Comparison of ENCODE assay signal across 8 cellular contexts in the genomic region with DNA sequence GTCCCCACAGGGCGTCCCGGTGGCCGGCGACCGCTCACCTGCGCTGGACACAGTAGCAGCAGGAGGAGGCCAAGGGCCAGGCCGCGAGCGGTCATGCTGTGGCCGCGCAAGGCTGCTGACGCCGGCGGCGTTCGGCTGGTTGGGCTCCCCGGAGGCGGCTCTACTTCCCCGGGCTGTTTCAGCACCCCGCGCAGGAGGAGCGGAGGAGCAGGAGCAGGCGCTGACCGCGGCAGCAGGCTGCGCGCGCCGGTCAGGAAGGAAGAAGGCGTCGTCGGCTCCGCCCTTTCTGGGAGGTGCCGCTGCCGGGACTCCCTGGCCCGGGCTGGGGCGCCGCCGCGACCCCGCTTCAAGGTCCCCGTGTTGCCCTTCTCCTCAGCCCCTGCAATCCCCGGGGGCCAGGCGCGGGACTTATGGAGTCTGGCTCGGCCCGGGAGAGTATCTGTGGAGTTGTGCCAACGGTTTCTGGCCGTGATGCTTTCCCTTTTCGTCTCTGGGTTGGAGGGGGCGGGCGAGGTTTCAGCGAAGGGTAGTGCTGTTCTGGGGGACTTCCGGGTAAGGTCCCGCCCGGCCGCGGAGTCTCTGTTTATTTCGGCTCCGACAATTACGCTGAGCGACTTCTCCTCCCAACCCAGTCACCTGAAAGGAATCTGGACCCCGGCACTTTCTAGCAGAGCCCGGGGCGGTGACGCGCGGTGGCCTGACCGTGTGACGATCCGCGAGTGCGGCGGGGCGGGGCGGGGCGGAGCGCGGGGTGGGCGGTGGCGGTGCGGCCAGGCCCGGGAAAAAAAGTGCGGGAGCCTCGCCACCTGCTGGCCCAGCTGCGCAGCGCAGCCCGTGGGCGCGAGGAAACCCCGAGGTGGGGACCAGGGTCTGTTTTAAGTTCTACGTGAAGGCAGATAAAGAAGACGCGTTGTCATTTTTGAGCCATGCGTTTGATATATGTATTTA. TPM values are rescaled to one million over a fixed set of nuclear protein-coding genes. Genes with fewer than 3 reads are reported as not detected.
DNase-seq lines count a peak whose midpoint lies in the region; FAIRE-seq and TF ChIP-seq lines count a peak whose summit lies in the region.

A gene (minus strand): TSS at position 258 of the 948 bp plus-strand sequence. CDS start 163 bp downstream, at position 95.

- H3K4me1 ChIP-seq in Loucy (ENCODE audit: insufficient read depth, low read length, poor library complexity, severe bottlenecking) (peaks cover 36% of the 10 kb centered on the region), neural progenitor cell (peaks cover 26% of the 10 kb centered on the region)

- H2AFZ ChIP-seq in Loucy (ENCODE audit: low read length) (peak within 1 kb of the TSS; percentile 96), neural progenitor cell (replicated peaks) (peak within 1 kb of the TSS; percentile 90)

- peaks cover 4% of the 10 kb centered on the region for H3K27me3 Mint-ChIP-seq in neural progenitor cell (ENCODE audit: insufficient read depth, low read depth)

- H3K9me3 Mint-ChIP-seq in neural progenitor cell: no peaks in the 10 kb centered on the region

- H3K4me2 ChIP-seq in Loucy (ENCODE audit: low read depth, low read length, poor library complexity, severe bottlenecking) (peak within 1 kb of the TSS; percentile 96), neural progenitor cell (peak within 1 kb of the TSS; percentile 86)

- peak within 1 kb of the TSS; percentile 88 for H3K9ac ChIP-seq in Loucy (ENCODE audit: low read depth, low read length, poor library complexity, severe bottlenecking)
- peak within 1 kb of the TSS; percentile 63 for H3K9ac ChIP-seq in neural progenitor cell

- DNase-seq in H7 (peak; percentile 94), SHP77 treated with DMSO at 0.1 percent for 48 hours (lab: John Stamatoyannopoulos, UW) (peak; percentile 60), activated gamma-delta T cell (lab: John Stamatoyannopoulos, UW) (peak; percentile 90), fibroblast of villous mesenchyme (ENCODE audit: low read depth) (peak; percentile 95), neural progenitor cell (ENCODE audit: low spot score) (peak; percentile 98), stromal cell of bone marrow (ENCODE audit: low read depth) (peak; percentile 96)

- no peaks in the 10 kb centered on the region for H3K36me3 Mint-ChIP-seq in neural progenitor cell

- H3K27me3 ChIP-seq in H7 (ENCODE audit: control insufficient read depth, insufficient read depth, low read length) (no peaks in the 10 kb centered on the region), Loucy (ENCODE audit: insufficient read depth, low read length, poor library complexity, severe bottlenecking) (no peaks in the 10 kb centered on the region), neural progenitor cell (peaks cover 6% of the 10 kb centered on the region)

- H3K79me2 ChIP-seq in Loucy (ENCODE audit: insufficient read depth, low read length): peaks cover 44% of the 10 kb centered on the region
- peaks cover 43% of the 10 kb centered on the region for H3K79me2 ChIP-seq in neural progenitor cell (ENCODE audit: low read depth)

- TF ChIP-seq CTCF in Loucy (conservative IDR thresholded peaks at IDR 0.05; ENCODE audit: low read length) (peak; percentile 70), fibroblast of villous mesenchyme (IDR thresholded peaks at IDR 0.05; ENCODE audit: insufficient read depth, low read depth, low read length) (peak; percentile 75), neural progenitor cell (IDR thresholded peaks at IDR 0.05) (peak; percentile 70)

- H3K9me3 ChIP-seq in Loucy (ENCODE audit: insufficient read depth, low read depth, low read length) (no peaks in the 10 kb centered on the region), neural progenitor cell (ENCODE audit: low read depth) (no peaks in the 10 kb centered on the region)

- peak within 1 kb of the TSS; percentile 95 for H3K27ac ChIP-seq in neural progenitor cell

- H3K4me3 Mint-ChIP-seq in neural progenitor cell: peak within 1 kb of the TSS; percentile 98

- peak; percentile 19 for FAIRE-seq in G401.6 (lab: Jason Lieb, UNC)

- H3K27ac Mint-ChIP-seq in neural progenitor cell: peak within 1 kb of the TSS; percentile 96

- H4K20me1 ChIP-seq in Loucy (ENCODE audit: insufficient read depth, low read length, poor library complexity, severe bottlenecking) (peaks cover 11% of the 10 kb centered on the region), neural progenitor cell (ENCODE audit: low read depth) (peaks cover 9% of the 10 kb centered on the region)

- peak within 1 kb of the TSS; percentile 94 for H3K4me3 ChIP-seq in H7 (ENCODE audit: insufficient read depth, low read depth, low read length)
- H3K4me3 ChIP-seq in Loucy (ENCODE audit: low read length, poor library complexity, severe bottlenecking): peak within 1 kb of the TSS; percentile 98
- peak within 1 kb of the TSS; percentile 92 for H3K4me3 ChIP-seq in fibroblast of villous mesenchyme (ENCODE audit: low read depth, low read length)
- peak within 1 kb of the TSS; percentile 73 for H3K4me3 ChIP-seq in neural progenitor cell

- H3K36me3 ChIP-seq in H7 (replicated peaks; ENCODE audit: control insufficient read depth, insufficient read depth, low read length): no peaks in the 10 kb centered on the region
- no peaks in the 10 kb centered on the region for H3K36me3 ChIP-seq in Loucy (ENCODE audit: insufficient read depth, low read length)
- H3K36me3 ChIP-seq in neural progenitor cell: no peaks in the 10 kb centered on the region

- no peaks in the 10 kb centered on the region for H3K9me2 ChIP-seq in Loucy (replicated peaks; ENCODE audit: low read depth, low read length)

- H3F3A ChIP-seq in Loucy (ENCODE audit: low read depth): no peaks in the 10 kb centered on the region
- peaks cover 22% of the 10 kb centered on the region for H3F3A ChIP-seq in neural progenitor cell (ENCODE audit: low read depth)

- H3K4me1 Mint-ChIP-seq in neural progenitor cell: peaks cover 34% of the 10 kb centered on the region

RNA-seq across cellular contexts. Expression of the gene that starts here (rescaled TPM):
- total RNA-seq in H7 (2014; rRNA removed; shearing (Covaris generic)): 18.1 and 20.9 TPM in 2 replicates
- total RNA-seq in fibroblast of villous mesenchyme: 34.5 and 38.4 TPM in 2 replicates
- total RNA-seq in neural progenitor cell (ENCODE audit: low replicate concordance): 20.9 and 31.4 TPM in 2 replicates

Comparison
In these comparisons a context has a peak if more than half of its experiments do, and no peak if none do; other contexts are left out.
1. Peak in every context shown above with its lines: DNase-seq, H3K4me3 ChIP-seq and H3K27ac ChIP-seq.